In genomic region chr11:27453701-27454100, GRCh38 we compare ENCODE assay signal across 25 cellular contexts.
"Had no signal": no experiment of that assay in that cellular context is flagged by ENCODE, and none has a peak within 500 bp of the region (broad histone marks: within the 10 kb centered on the region; RNA-seq: fewer than 3 reads in every experiment).

No MANE protein-coding gene starts in this region.

- H3K4me2 ChIP-seq: smooth muscle cell had no signal

- H3K36me3 ChIP-seq: esophagus squamous epithelium, prostate gland, right atrium auricular region, suprapubic skin, transverse colon, vagina had no signal

- H3K4me1 ChIP-seq: prostate gland had no signal

- H3K4me3 Mint-ChIP-seq: effector memory CD8-positive, alpha-beta T cell; mesothelial cell of epicardium; naive B cell; nephron; stimulated activated naive CD8-positive, alpha-beta T cell treated with anti-CD3 and anti-CD28 coated beads, Interleukin-15, amount 100 ng/mL, for 72 hours had no signal

- H3K9me3 ChIP-seq: esophagus squamous epithelium, mucosa of descending colon, prostate gland, right atrium auricular region, suprapubic skin, transverse colon, vagina had no signal

- H3K4me3 ChIP-seq: esophagus squamous epithelium, lung, mucosa of descending colon, prostate gland, right atrium auricular region, smooth muscle cell, suprapubic skin, transverse colon, vagina had no signal

- H3K27me3 ChIP-seq: esophagus squamous epithelium, right atrium auricular region, suprapubic skin, transverse colon, vagina had no signal

- H3K27me3 Mint-ChIP-seq: stimulated activated naive CD8-positive, alpha-beta T cell treated with anti-CD3 and anti-CD28 coated beads, Interleukin-15, amount 100 ng/mL, for 72 hours had no signal

- H3K9me3 Mint-ChIP-seq: effector memory CD8-positive, alpha-beta T cell; mesothelial cell of epicardium; nephron; stimulated activated naive CD8-positive, alpha-beta T cell treated with anti-CD3 and anti-CD28 coated beads, Interleukin-15, amount 100 ng/mL, for 72 hours had no signal

- ATAC-seq: effector memory CD8-positive, alpha-beta T cell; mucosa of descending colon; sciatic nerve; stimulated activated naive CD8-positive, alpha-beta T cell treated with anti-CD3 and anti-CD28 coated beads, Interleukin-15, amount 100 ng/mL, for 72 hours had no signal

- H3K4me1 Mint-ChIP-seq: naive B cell; stimulated activated naive CD8-positive, alpha-beta T cell treated with anti-CD3 and anti-CD28 coated beads, Interleukin-15, amount 100 ng/mL, for 72 hours had no signal

- H3K36me3 Mint-ChIP-seq: mesothelial cell of epicardium, naive B cell had no signal

- DNase-seq: cortex of kidney; effector memory CD8-positive, alpha-beta T cell; esophagus squamous epithelium; hypothalamus; mesenchymal stem cell; mucosa of descending colon; naive B cell; nucleus accumbens; stimulated activated CD4-positive, alpha-beta T cell treated with anti-CD3 and anti-CD28 coated beads, Interleukin-12 subunit alpha, Interleukin-12 subunit beta, amount 100 ng/mL, for 4 hours; stimulated activated CD4-positive, alpha-beta T cell treated with anti-CD3 and anti-CD28 coated beads, Interleukin-1b, Interleukin-23, amount 100 ng/mL, for 48 hours; stimulated activated CD4-positive, alpha-beta T cell treated with anti-CD3 and anti-CD28 coated beads, Interleukin-4, amount 100 ng/mL, for 1 hour; stimulated activated CD8-positive, alpha-beta memory T cell treated with anti-CD3 and anti-CD28 coated beads, Interleukin-4, amount 100 ng/mL, for 48 hours; stimulated activated naive CD4-positive, alpha-beta T cell; stimulated activated naive CD8-positive, alpha-beta T cell treated with anti-CD3 and anti-CD28 coated beads, Interleukin-15, amount 100 ng/mL, for 72 hours; transverse colon had no signal

- H3K27ac ChIP-seq: epithelial cell of prostate, prostate gland, right atrium auricular region, transverse colon, vagina had no signal

- H3K27ac Mint-ChIP-seq: effector memory CD8-positive, alpha-beta T cell; mesothelial cell of epicardium; naive B cell; stimulated activated naive CD8-positive, alpha-beta T cell treated with anti-CD3 and anti-CD28 coated beads, Interleukin-15, amount 100 ng/mL, for 72 hours had no signal
